ENCODE assay signal across 21 cellular contexts in the genomic region with DNA sequence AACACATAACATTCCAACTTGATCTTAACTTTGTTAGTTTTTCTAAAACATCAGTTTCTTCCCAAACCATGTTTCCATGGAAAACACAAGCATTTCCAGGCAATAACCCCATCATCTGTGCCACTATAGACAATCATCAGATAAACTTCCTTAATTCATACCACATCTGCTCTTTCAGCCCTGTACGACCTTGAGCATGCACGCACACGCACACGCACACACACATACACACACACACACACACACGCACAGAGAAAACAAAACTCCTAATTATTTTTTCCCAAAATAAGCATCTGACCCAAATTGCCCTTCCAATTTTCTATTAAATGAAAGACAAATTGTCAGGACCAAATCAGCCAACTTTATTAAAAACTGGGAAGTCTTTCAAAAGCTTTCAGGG.
"Had no signal": no experiment of that assay in that cellular context is flagged by ENCODE, and none has a peak within 500 bp of the region (broad histone marks: within the 10 kb centered on the region; RNA-seq: fewer than 3 reads in every experiment).

No MANE protein-coding gene starts in this region.

- ATAC-seq: activated naive CD8-positive, alpha-beta T cell treated with anti-CD3 and anti-CD28 coated beads, Interleukin-2, amount 50 U/mL, for 24 hours; gastrocnemius medialis; left lobe of liver; right cardiac atrium had no signal

- H3K9me3 Mint-ChIP-seq: activated naive CD4-positive, alpha-beta T cell treated with anti-CD3 and anti-CD28 coated beads, Interleukin-2, amount 10 ng/mL, durations not matched to agents 7 days and 5 days; activated naive CD8-positive, alpha-beta T cell treated with anti-CD3 and anti-CD28 coated beads, Interleukin-2, amount 50 U/mL, for 24 hours; neural crest cell had no signal

- H3K4me1 ChIP-seq: prostate gland had no signal

- H3K27ac ChIP-seq: coronary artery, prostate gland, VCaP had no signal

- H3K36me3 ChIP-seq: ascending aorta, gastrocnemius medialis, prostate gland, tibial nerve had no signal

- H3K4me3 ChIP-seq: ascending aorta, coronary artery, gastrocnemius medialis, prostate gland, skin epidermis, tibial nerve had no signal

- H3K4me3 Mint-ChIP-seq: activated naive CD4-positive, alpha-beta T cell treated with anti-CD3 and anti-CD28 coated beads, Interleukin-2, amount 10 ng/mL, durations not matched to agents 7 days and 5 days; activated naive CD8-positive, alpha-beta T cell treated with anti-CD3 and anti-CD28 coated beads, Interleukin-2, amount 50 U/mL, for 24 hours; neural crest cell had no signal

- H3K9me3 ChIP-seq: ascending aorta, gastrocnemius medialis, prostate gland, tibial nerve had no signal

- H3K27me3 ChIP-seq: ascending aorta, gastrocnemius medialis, tibial nerve had no signal

- H3K36me3 Mint-ChIP-seq: activated naive CD4-positive, alpha-beta T cell treated with anti-CD3 and anti-CD28 coated beads, Interleukin-2, amount 10 ng/mL, durations not matched to agents 7 days and 5 days had no signal

- DNase-seq: activated CD4-positive, alpha-beta T cell treated with anti-CD3 and anti-CD28 coated beads, Interleukin-2, amount 50 U/mL, for 1 hour; activated CD4-positive, CD25-positive, alpha-beta regulatory T cell treated with anti-CD3 and anti-CD28 coated beads, Interleukin-2, amount 50 U/mL, for 72 hours; activated CD8-positive, alpha-beta memory T cell treated with anti-CD3 and anti-CD28 coated beads, Interleukin-2, amount 50 U/mL, for 4 hours; activated effector memory CD4-positive, alpha-beta T cell treated with Interleukin-2 at 50 U/mL for 16 hours; activated naive CD4-positive, alpha-beta T cell treated with anti-CD3 and anti-CD28 coated beads, Interleukin-2, amount 10 ng/mL, durations not matched to agents 7 days and 5 days; activated naive CD8-positive, alpha-beta T cell treated with anti-CD3 and anti-CD28 coated beads, Interleukin-2, amount 50 U/mL, for 24 hours; activated T-cell treated with anti-CD3 and anti-CD28 coated beads, Interleukin-2, amount 50 U/mL, for 48 hours; gastrocnemius medialis; head of caudate nucleus; kidney; right cardiac atrium; stimulated activated CD4-positive, alpha-beta T cell treated with anti-CD3 and anti-CD28 coated beads, Interleukin-4, amount 100 ng/mL, for 1 hour; T-helper 2 cell had no signal

- H3K27ac Mint-ChIP-seq: activated naive CD4-positive, alpha-beta T cell treated with anti-CD3 and anti-CD28 coated beads, Interleukin-2, amount 10 ng/mL, durations not matched to agents 7 days and 5 days; activated naive CD8-positive, alpha-beta T cell treated with anti-CD3 and anti-CD28 coated beads, Interleukin-2, amount 50 U/mL, for 24 hours had no signal
